22 cellular contexts compared by ENCODE assay signal in the genomic region with DNA sequence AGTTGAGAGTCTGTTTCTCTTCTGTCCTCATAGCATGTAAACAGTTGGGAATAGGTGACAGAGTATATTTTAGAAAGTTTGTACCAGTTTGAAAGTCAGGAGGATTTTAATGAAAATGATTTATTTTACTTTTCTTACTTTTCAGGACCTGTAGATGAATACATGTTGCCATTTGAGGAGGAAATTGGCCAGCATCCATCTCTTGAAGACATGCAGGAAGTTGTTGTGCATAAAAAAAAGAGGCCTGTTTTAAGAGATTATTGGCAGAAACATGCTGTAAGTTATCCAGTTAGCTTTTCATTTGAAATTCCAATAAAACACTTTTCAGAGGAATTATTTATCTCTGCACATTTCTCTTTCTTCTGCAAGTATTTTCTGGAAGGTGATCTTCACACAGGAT.
A peak's percentile ranks its signal among the peaks of the same experiment; 100 is the strongest.
DNase-seq lines count a peak whose midpoint lies in the region; ATAC-seq, FAIRE-seq and TF ChIP-seq lines count a peak whose summit lies in the region.
"Had no signal": no experiment of that assay in that cellular context is flagged by ENCODE, and none has a peak within 500 bp of the region (broad histone marks: within the 10 kb centered on the region; RNA-seq: fewer than 3 reads in every experiment).

No MANE protein-coding gene starts in this region.

- no peak overlapping the region for H3K27ac ChIP-seq in CD4-positive, CD25-positive, alpha-beta regulatory T cell (ENCODE audit: insufficient read depth, low read length, poor library complexity, severe bottlenecking)
- peak overlapping the region; percentile 89 for H3K27ac ChIP-seq in HepG2 (ENCODE audit: extremely low read length, insufficient read depth, low read length)
- H3K27ac ChIP-seq: epithelial cell of prostate, gastroesophageal sphincter, tibial artery, WERI-Rb-1 had no signal

- no TSS peak for BruUV-seq in HepG2 (replicated peaks; lab: Mats Ljungman, UMichigan)

- no peak overlapping the region for H3K4me3 Mint-ChIP-seq in CD4-positive, CD25-positive, alpha-beta regulatory T cell
- H3K4me3 Mint-ChIP-seq: activated CD4-positive, alpha-beta memory T cell treated with anti-CD3 and anti-CD28 coated beads, Interleukin-2, amount 10 ng/mL, durations not matched to agents 7 days and 5 days; activated naive CD8-positive, alpha-beta T cell treated with anti-CD3 and anti-CD28 coated beads, Interleukin-2, amount 10 ng/mL, durations not matched to agents 7 days and 5 days had no signal

- POLR2A ChIA-PET in HepG2 (lab: Yijun Ruan, JAX): interaction anchor here (3.6 kb wide), 1 partner anchor 82 kb away, joined by 13 read pairs; no protein-coding TSS in a partner anchor

- no peak for TF ChIP-seq EP300 in HepG2 (IDR thresholded peaks at IDR 0.05; ENCODE audit: low read depth in 2 of 2, low read length in 2 of 2)
- no peak for TF ChIP-seq EP300 in HepG2 (CRISPR knock-in tag; IDR thresholded peaks at IDR 0.05; ENCODE audit: borderline replicate concordance)

- TF ChIP-seq CTCF in choroid plexus epithelial cell (conservative IDR thresholded peaks at IDR 0.05; ENCODE audit: low read depth, low read length) (no peak), HepG2 (CRISPR knock-in tag; IDR thresholded peaks at IDR 0.05) (no peak)

- H2AFZ ChIP-seq in HepG2 (ENCODE audit: low read length): no peak overlapping the region

- no peaks in the 10 kb centered on the region for H3K27me3 Mint-ChIP-seq in CD4-positive, CD25-positive, alpha-beta regulatory T cell
- H3K27me3 Mint-ChIP-seq: activated CD4-positive, alpha-beta memory T cell treated with anti-CD3 and anti-CD28 coated beads, Interleukin-2, amount 10 ng/mL, durations not matched to agents 7 days and 5 days; activated naive CD8-positive, alpha-beta T cell treated with anti-CD3 and anti-CD28 coated beads, Interleukin-2, amount 10 ng/mL, durations not matched to agents 7 days and 5 days had no signal

- peak overlapping the region in 2 of 3 donors; percentile 61 to 62 for H3K27ac Mint-ChIP-seq in CD4-positive, CD25-positive, alpha-beta regulatory T cell
- H3K27ac Mint-ChIP-seq: activated CD4-positive, alpha-beta memory T cell treated with anti-CD3 and anti-CD28 coated beads, Interleukin-2, amount 10 ng/mL, durations not matched to agents 7 days and 5 days; activated naive CD8-positive, alpha-beta T cell treated with anti-CD3 and anti-CD28 coated beads, Interleukin-2, amount 10 ng/mL, durations not matched to agents 7 days and 5 days had no signal

- no peak for FAIRE-seq in HepG2 (lab: Jason Lieb, UNC)

- in situ Hi-C loops in HepG2 (cut with HindIII; ENCODE audit: extremely low pct_ligation_motif_present, low pct_unique_long_range_greater_than_20kb) (loop anchor here (25.0 kb wide), 1 partner anchor 1061 kb away; no protein-coding TSS in a partner anchor), HAP-1 (cut with MboI; ENCODE audit: low sequenced_read_pairs) (no loop called here)

- H3K27me3 ChIP-seq in CD4-positive, CD25-positive, alpha-beta regulatory T cell (ENCODE audit: control insufficient read depth, insufficient read depth, low read length): no peaks in the 10 kb centered on the region
- H3K27me3 ChIP-seq in HepG2 (ENCODE audit: control insufficient read depth in 1 of 2, insufficient read depth in 2 of 2, low read length in 2 of 2) (no peaks in the 10 kb centered on the region), HAP-1 (ENCODE audit: low read depth) (no peaks in the 10 kb centered on the region)
- H3K27me3 ChIP-seq: gastroesophageal sphincter, right lobe of liver, tibial artery had no signal

- ATAC-seq in CD4-positive, CD25-positive, alpha-beta regulatory T cell (ENCODE audit: low read depth in 2 of 2): no peak
- ATAC-seq in HepG2: no peak
- ATAC-seq: gastroesophageal sphincter; stimulated activated naive CD8-positive, alpha-beta T cell treated with anti-CD3 and anti-CD28 coated beads, Interleukin-15, Interleukin-2, amounts not matched to agents 100 U/mL and 50 U/mL, for 24 hours had no signal

- no peak for TF ChIP-seq POLR2A in HepG2 (IDR thresholded peaks at IDR 0.05; ENCODE audit: insufficient read depth in 1 of 2, low read depth in 2 of 2, low read length in 2 of 2)

- 0 out of 2 replicates have a peak overlapping the region, but pooled peaks have one; percentile 48 for H3K4me2 ChIP-seq in HepG2 (ENCODE audit: low read depth, low read length)

- no peaks in the 10 kb centered on the region for H3K79me2 ChIP-seq in HepG2 (ENCODE audit: insufficient read depth, low read length)

- H3K4me3 ChIP-seq in CD4-positive, CD25-positive, alpha-beta regulatory T cell (ENCODE audit: low read depth, low read length): no peak overlapping the region
- H3K4me3 ChIP-seq in choroid plexus epithelial cell (ENCODE audit: low read depth, low read length): no peak overlapping the region
- H3K4me3 ChIP-seq in HepG2 (replicated peaks in 1 of 3; ENCODE audit: insufficient read depth in 1 of 3, low read depth in 2 of 3, low read length in 3 of 3): no peak overlapping the region
- no peak overlapping the region for H3K4me3 ChIP-seq in HAP-1
- H3K4me3 ChIP-seq: gastroesophageal sphincter, right lobe of liver, tibial artery had no signal

- no peaks in the 10 kb centered on the region for H4K20me1 ChIP-seq in HepG2 (ENCODE audit: insufficient read depth, low read length)

- CTCF ChIA-PET in HepG2 (lab: Yijun Ruan, JAX; ENCODE audit: low intra/inter-chr PET ratio, low total read pairs): no interaction called here

- H3K36me3 ChIP-seq in CD4-positive, CD25-positive, alpha-beta regulatory T cell (ENCODE audit: control insufficient read depth, insufficient read depth, low read length): peaks cover 4% of the 10 kb centered on the region
- H3K36me3 ChIP-seq in HepG2 (replicated peaks in 1 of 2; ENCODE audit: control insufficient read depth in 1 of 2, insufficient read depth in 2 of 2, low read length in 2 of 2) (peaks cover 0 to 6% of the 10 kb centered on the region in 2 experiments; a peak in 1 of 5 replicates), HAP-1 (replicated peaks) (peaks cover 14% of the 10 kb centered on the region)
- H3K36me3 ChIP-seq: right lobe of liver had no signal

- DNase-seq in CD4-positive, CD25-positive, alpha-beta regulatory T cell: no peak
- DNase-seq in EH (ENCODE audit: low read depth): peak; percentile 32
- DNase-seq in choroid plexus epithelial cell (ENCODE audit: low read depth): peak; percentile 70
- DNase-seq in HepG2 (ENCODE audit: low spot score): no peak
- DNase-seq in HAP-1 (ENCODE audit: low spot score in 2 of 2): no peak
- DNase-seq in germinal center (ENCODE audit: low spot score): no peak
- no peak for DNase-seq in stimulated activated CD4-positive, alpha-beta T cell treated with anti-CD3 and anti-CD28 coated beads, Interleukin-2, amount 100 ng/mL, for 24 hours
- DNase-seq in NCI-H510A treated with DMSO at 0.1 percent for 48 hours (lab: John Stamatoyannopoulos, UW): no peak
- DNase-seq: activated CD4-positive, alpha-beta memory T cell treated with anti-CD3 and anti-CD28 coated beads, Interleukin-2, amount 10 ng/mL, durations not matched to agents 7 days and 5 days; activated naive CD8-positive, alpha-beta T cell treated with anti-CD3 and anti-CD28 coated beads, Interleukin-2, amount 10 ng/mL, durations not matched to agents 7 days and 5 days; activated T-cell treated with anti-CD3 and anti-CD28 coated beads, Interleukin-2, amount 50 U/mL, for 48 hours; cortex of kidney; KBM-7; NCI-H2081 treated with DMSO at 0.1 percent for 48 hours; NCI-H524; occipital lobe; right lobe of liver; stimulated activated naive CD8-positive, alpha-beta T cell treated with anti-CD3 and anti-CD28 coated beads, Interleukin-15, Interleukin-2, amounts not matched to agents 100 U/mL and 50 U/mL, for 24 hours; tibial artery; WERI-Rb-1 had no signal

- no peak overlapping the region for H3K9ac ChIP-seq in HepG2 (ENCODE audit: insufficient read depth, low read depth, low read length)

- H3K36me3 Mint-ChIP-seq in CD4-positive, CD25-positive, alpha-beta regulatory T cell: peaks cover 4% of the 10 kb centered on the region

- H3K9me3 Mint-ChIP-seq in CD4-positive, CD25-positive, alpha-beta regulatory T cell: no peaks in the 10 kb centered on the region
- H3K9me3 Mint-ChIP-seq: activated CD4-positive, alpha-beta memory T cell treated with anti-CD3 and anti-CD28 coated beads, Interleukin-2, amount 10 ng/mL, durations not matched to agents 7 days and 5 days; activated naive CD8-positive, alpha-beta T cell treated with anti-CD3 and anti-CD28 coated beads, Interleukin-2, amount 10 ng/mL, durations not matched to agents 7 days and 5 days had no signal

- no peaks in the 10 kb centered on the region for H3K4me1 ChIP-seq in CD4-positive, CD25-positive, alpha-beta regulatory T cell (ENCODE audit: control insufficient read depth, insufficient read depth, low read length, poor library complexity, severe bottlenecking)
- H3K4me1 ChIP-seq in HepG2 (ENCODE audit: insufficient read depth, low read length): peaks cover 50% of the 10 kb centered on the region
- H3K4me1 ChIP-seq in HAP-1: no peaks in the 10 kb centered on the region

- TF ChIP-seq RAD21 in HepG2 (CRISPR knock-in tag; IDR thresholded peaks at IDR 0.05): no peak

- no peaks in the 10 kb centered on the region for H3K9me3 ChIP-seq in CD4-positive, CD25-positive, alpha-beta regulatory T cell (ENCODE audit: control insufficient read depth in 2 of 2, low read length in 2 of 2)
- no peaks in the 10 kb centered on the region for H3K9me3 ChIP-seq in HepG2 (ENCODE audit: low read length)
- no peaks in the 10 kb centered on the region for H3K9me3 ChIP-seq in HAP-1
- H3K9me3 ChIP-seq: gastroesophageal sphincter, right lobe of liver, tibial artery had no signal

- H3K4me1 Mint-ChIP-seq in CD4-positive, CD25-positive, alpha-beta regulatory T cell: peaks cover 6 to 10% (median 7%) of the 10 kb centered on the region in 4 donors
- H3K4me1 Mint-ChIP-seq: activated CD4-positive, alpha-beta memory T cell treated with anti-CD3 and anti-CD28 coated beads, Interleukin-2, amount 10 ng/mL, durations not matched to agents 7 days and 5 days; activated naive CD8-positive, alpha-beta T cell treated with anti-CD3 and anti-CD28 coated beads, Interleukin-2, amount 10 ng/mL, durations not matched to agents 7 days and 5 days had no signal

- intact Hi-C loops in HepG2 (cut with micrococcal nuclease; ENCODE audit: unreplicated experiment): loop anchor here (2.0 kb wide), 1 partner anchor 95 kb away; a partner anchor contains a TSS

TF ChIP-seq in HepG2, 621 proteins besides CTCF, POLR2A, EP300 and RAD21 (continues in another document):
- no peak for TF ChIP-seq ATF7 (IDR thresholded peaks at IDR 0.05)
- no peak for TF ChIP-seq ATF7 (CRISPR knock-in tag; IDR thresholded peaks at IDR 0.05)
- no peak for TF ChIP-seq BORCS8-MEF2B (CRISPR knock-in tag; IDR thresholded peaks at IDR 0.05)
- no peak for TF ChIP-seq IRF2 (CRISPR knock-in tag; IDR thresholded peaks at IDR 0.05)
- TF ChIP-seq, protein P1, sequence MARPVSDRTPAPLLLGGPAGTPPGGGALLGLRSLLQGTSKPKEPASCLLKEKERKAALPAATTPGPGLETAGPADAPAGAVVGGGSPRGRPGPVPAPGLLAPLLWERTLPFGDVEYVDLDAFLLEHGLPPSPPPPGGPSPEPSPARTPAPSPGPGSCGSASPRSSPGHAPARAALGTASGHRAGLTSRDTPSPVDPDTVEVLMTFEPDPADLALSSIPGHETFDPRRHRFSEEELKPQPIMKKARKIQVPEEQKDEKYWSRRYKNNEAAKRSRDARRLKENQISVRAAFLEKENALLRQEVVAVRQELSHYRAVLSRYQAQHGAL (CRISPR knock-in tag; IDR thresholded peaks at IDR 0.05; ENCODE audit: not compliant biosample characterization): no peak

Comparison
In these comparisons a context has a peak if more than half of its experiments do, and no peak if none do; other contexts are left out.
1. DNase-seq: peak in EH (single experiment) and choroid plexus epithelial cell (single experiment); none in CD4-positive, CD25-positive, alpha-beta regulatory T cell (0 of 3), HepG2 (single experiment), HAP-1 (0 of 2), germinal center (single experiment), stimulated activated CD4-positive, alpha-beta T cell treated with anti-CD3 and anti-CD28 coated beads, Interleukin-2, amount 100 ng/mL, for 24 hours (0 of 2) and NCI-H510A treated with DMSO at 0.1 percent for 48 hours (single experiment).